In the genomic region with DNA sequence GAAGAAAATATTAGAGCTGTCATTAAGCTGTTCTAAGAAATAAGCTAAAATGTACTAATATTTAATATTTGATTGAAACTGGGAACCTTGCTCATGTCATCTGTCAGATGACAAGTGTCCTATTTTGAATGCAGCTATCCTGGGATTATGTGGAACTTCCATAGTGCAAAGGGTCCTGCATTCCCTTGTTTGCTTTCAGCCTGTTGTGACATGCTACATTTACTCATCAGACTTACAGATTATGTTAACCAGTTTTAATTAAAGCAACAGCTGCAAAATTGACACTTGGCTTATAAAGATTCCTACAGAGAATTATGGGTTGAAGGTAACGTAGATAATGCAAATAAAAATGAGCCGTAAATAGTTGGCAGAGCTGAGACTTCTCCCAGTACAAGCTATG, we compare ENCODE assay signal across 20 cellular contexts.
"Had no signal": no experiment of that assay in that cellular context is flagged by ENCODE, and none has a peak within 500 bp of the region (broad histone marks: within the 10 kb centered on the region; RNA-seq: fewer than 3 reads in every experiment).

No MANE protein-coding gene starts in this region.

- H3K27me3 Mint-ChIP-seq: activated CD8-positive, alpha-beta memory T cell treated with anti-CD3 and anti-CD28 coated beads, Interleukin-2, amount 10 ng/mL, durations not matched to agents 7 days and 5 days had no signal

- ATAC-seq: activated CD8-positive, alpha-beta memory T cell treated with anti-CD3 and anti-CD28 coated beads, Interleukin-2, amount 10 ng/mL, durations not matched to agents 7 days and 5 days; activated naive CD4-positive, alpha-beta T cell treated with anti-CD3 and anti-CD28 coated beads, Interleukin-2, amount 50 U/mL, for 72 hours; left colon; lower lobe of right lung; psoas muscle; right lobe of liver had no signal

- H3K27ac Mint-ChIP-seq: activated CD8-positive, alpha-beta memory T cell treated with anti-CD3 and anti-CD28 coated beads, Interleukin-2, amount 10 ng/mL, durations not matched to agents 7 days and 5 days; endodermal cell; neural progenitor cell had no signal

- H3K9me3 Mint-ChIP-seq: activated naive CD4-positive, alpha-beta T cell treated with anti-CD3 and anti-CD28 coated beads, Interleukin-2, amount 50 U/mL, for 72 hours; endodermal cell had no signal

- H3K4me3 Mint-ChIP-seq: activated CD8-positive, alpha-beta memory T cell treated with anti-CD3 and anti-CD28 coated beads, Interleukin-2, amount 10 ng/mL, durations not matched to agents 7 days and 5 days; endodermal cell; neural progenitor cell had no signal

- DNase-seq: activated CD4-positive, alpha-beta T cell treated with anti-CD3 and anti-CD28 coated beads, Interleukin-2, amount 50 U/mL, for 48 hours; activated CD4-positive, CD25-positive, alpha-beta regulatory T cell treated with anti-CD3 and anti-CD28 coated beads, Interleukin-2, amount 50 U/mL, for 72 hours; activated CD8-positive, alpha-beta memory T cell treated with anti-CD3 and anti-CD28 coated beads, Interleukin-2, amount 10 ng/mL, durations not matched to agents 7 days and 5 days; activated effector memory CD4-positive, alpha-beta T cell treated with anti-CD3 and anti-CD28 coated beads, Interleukin-2, amount 50 U/mL, for 16 hours; activated T-cell treated with anti-CD3 and anti-CD28 coated beads, Interleukin-2, amount 50 U/mL, for 1 hour; anterior cingulate cortex; dorsolateral prefrontal cortex; endodermal cell; left colon; lower lobe of right lung; midbrain; psoas muscle; right lobe of liver; stomach; T-helper 1 cell; T1000; testis; upper lobe of left lung had no signal

- H3K27ac ChIP-seq: lower lobe of right lung, neural progenitor cell, psoas muscle, right lobe of liver, stomach, testis, upper lobe of left lung had no signal
